2 cellular contexts compared by ENCODE assay signal in genomic region chr3:102194760-102195159, GRCh38.
TF ChIP-seq lines count a peak whose summit lies in the region.

No MANE protein-coding gene starts in this region.

TF ChIP-seq in IMR-90, 13 proteins besides CTCF, POLR2A, EP300 and RAD21 (continued from another document):
- TF ChIP-seq RFX5 (IDR thresholded peaks at IDR 0.05; ENCODE audit: low read depth, low read length) = no peak
- TF ChIP-seq USF2 (IDR thresholded peaks at IDR 0.05; ENCODE audit: low read depth, low read length) = no peak
- TF ChIP-seq CHD1 (IDR thresholded peaks at IDR 0.05; ENCODE audit: low read depth, low read length) = no peak
- TF ChIP-seq FOS (IDR thresholded peaks at IDR 0.05; ENCODE audit: low read depth, low read length) = no peak
- TF ChIP-seq BHLHE40 (IDR thresholded peaks at IDR 0.05; ENCODE audit: low read depth, low read length) = no peak

TF ChIP-seq in GM23338, 12 proteins besides CTCF, POLR2A, EP300 and RAD21 (continued from another document):
- TF ChIP-seq REST (IDR thresholded peaks at IDR 0.05; ENCODE audit: unreplicated experiment) (no peak), JUNB (IDR thresholded peaks at IDR 0.05; ENCODE audit: unreplicated experiment) (no peak), ZNF331 (CRISPR knock-in tag; IDR thresholded peaks at IDR 0.05; ENCODE audit: low read depth) (no peak), STAT1 (IDR thresholded peaks at IDR 0.05; ENCODE audit: unreplicated experiment) (no peak), ZNF114 (CRISPR knock-in tag; IDR thresholded peaks at IDR 0.05) (no peak), EZH2 (IDR thresholded peaks at IDR 0.05; ENCODE audit: low read depth, unreplicated experiment) (no peak)
- TF ChIP-seq, protein P1, sequence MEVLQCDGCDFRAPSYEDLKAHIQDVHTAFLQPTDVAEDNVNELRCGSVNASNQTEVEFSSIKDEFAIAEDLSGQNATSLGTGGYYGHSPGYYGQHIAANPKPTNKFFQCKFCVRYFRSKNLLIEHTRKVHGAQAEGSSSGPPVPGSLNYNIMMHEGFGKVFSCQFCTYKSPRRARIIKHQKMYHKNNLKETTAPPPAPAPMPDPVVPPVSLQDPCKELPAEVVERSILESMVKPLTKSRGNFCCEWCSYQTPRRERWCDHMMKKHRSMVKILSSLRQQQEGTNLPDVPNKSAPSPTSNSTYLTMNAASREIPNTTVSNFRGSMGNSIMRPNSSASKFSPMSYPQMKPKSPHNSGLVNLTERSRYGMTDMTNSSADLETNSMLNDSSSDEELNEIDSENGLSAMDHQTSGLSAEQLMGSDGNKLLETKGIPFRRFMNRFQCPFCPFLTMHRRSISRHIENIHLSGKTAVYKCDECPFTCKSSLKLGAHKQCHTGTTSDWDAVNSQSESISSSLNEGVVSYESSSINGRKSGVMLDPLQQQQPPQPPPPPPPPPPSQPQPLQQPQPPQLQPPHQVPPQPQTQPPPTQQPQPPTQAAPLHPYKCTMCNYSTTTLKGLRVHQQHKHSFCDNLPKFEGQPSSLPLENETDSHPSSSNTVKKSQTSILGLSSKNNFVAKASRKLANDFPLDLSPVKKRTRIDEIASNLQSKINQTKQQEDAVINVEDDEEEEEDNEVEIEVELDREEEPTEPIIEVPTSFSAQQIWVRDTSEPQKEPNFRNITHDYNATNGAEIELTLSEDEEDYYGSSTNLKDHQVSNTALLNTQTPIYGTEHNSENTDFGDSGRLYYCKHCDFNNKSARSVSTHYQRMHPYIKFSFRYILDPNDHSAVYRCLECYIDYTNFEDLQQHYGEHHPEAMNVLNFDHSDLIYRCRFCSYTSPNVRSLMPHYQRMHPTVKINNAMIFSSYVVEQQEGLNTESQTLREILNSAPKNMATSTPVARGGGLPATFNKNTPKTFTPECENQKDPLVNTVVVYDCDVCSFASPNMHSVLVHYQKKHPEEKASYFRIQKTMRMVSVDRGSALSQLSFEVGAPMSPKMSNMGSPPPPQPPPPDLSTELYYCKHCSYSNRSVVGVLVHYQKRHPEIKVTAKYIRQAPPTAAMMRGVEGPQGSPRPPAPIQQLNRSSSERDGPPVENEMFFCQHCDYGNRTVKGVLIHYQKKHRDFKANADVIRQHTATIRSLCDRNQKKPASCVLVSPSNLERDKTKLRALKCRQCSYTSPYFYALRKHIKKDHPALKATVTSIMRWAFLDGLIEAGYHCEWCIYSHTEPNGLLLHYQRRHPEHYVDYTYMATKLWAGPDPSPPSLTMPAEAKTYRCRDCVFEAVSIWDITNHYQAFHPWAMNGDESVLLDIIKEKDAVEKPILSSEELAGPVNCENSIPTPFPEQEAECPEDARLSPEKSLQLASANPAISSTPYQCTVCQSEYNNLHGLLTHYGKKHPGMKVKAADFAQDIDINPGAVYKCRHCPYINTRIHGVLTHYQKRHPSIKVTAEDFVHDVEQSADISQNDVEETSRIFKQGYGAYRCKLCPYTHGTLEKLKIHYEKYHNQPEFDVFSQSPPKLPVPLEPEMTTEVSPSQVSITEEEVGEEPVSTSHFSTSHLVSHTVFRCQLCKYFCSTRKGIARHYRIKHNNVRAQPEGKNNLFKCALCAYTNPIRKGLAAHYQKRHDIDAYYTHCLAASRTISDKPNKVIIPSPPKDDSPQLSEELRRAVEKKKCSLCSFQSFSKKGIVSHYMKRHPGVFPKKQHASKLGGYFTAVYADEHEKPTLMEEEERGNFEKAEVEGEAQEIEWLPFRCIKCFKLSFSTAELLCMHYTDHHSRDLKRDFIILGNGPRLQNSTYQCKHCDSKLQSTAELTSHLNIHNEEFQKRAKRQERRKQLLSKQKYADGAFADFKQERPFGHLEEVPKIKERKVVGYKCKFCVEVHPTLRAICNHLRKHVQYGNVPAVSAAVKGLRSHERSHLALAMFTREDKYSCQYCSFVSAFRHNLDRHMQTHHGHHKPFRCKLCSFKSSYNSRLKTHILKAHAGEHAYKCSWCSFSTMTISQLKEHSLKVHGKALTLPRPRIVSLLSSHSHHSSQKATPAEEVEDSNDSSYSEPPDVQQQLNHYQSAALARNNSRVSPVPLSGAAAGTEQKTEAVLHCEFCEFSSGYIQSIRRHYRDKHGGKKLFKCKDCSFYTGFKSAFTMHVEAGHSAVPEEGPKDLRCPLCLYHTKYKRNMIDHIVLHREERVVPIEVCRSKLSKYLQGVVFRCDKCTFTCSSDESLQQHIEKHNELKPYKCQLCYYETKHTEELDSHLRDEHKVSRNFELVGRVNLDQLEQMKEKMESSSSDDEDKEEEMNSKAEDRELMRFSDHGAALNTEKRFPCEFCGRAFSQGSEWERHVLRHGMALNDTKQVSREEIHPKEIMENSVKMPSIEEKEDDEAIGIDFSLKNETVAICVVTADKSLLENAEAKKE (CRISPR knock-in tag; IDR thresholded peaks at IDR 0.05) = no peak
- TF ChIP-seq, protein P2, sequence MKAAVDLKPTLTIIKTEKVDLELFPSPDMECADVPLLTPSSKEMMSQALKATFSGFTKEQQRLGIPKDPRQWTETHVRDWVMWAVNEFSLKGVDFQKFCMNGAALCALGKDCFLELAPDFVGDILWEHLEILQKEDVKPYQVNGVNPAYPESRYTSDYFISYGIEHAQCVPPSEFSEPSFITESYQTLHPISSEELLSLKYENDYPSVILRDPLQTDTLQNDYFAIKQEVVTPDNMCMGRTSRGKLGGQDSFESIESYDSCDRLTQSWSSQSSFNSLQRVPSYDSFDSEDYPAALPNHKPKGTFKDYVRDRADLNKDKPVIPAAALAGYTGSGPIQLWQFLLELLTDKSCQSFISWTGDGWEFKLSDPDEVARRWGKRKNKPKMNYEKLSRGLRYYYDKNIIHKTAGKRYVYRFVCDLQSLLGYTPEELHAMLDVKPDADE (IDR thresholded peaks at IDR 0.05) = no peak
